Comparison of ENCODE assay signal across 9 cellular contexts in the genomic region with DNA sequence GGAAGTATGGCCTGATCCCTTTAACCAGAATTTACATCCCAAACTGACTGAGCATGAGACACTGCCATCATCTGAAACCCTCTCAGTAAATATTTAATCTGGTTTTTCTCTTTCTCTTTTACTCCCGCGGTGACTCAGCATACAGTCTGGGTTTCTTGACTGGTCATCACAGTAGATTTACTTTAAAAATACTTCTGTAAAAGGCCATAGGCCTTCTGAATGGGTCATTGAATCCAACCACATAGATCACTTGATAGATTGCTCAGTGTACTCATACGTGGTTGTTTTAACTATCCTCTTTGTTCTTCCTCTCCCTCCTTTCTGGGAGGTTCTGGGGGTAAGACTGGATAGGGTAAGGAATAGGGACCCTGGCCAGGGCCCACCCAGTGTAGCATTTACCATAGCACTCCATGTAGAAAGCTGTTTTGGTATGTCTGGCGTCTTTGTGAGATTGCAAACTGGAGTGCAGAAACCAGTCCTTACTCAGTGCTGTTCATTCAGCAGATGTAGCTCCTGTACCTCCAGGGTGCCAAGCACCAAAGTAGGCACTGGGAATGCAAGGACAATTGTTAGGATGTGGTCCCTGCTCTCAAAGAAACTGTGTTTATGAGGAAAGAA.
A peak's percentile ranks its signal among the peaks of the same experiment; 100 is the strongest.
DNase-seq lines count a peak whose midpoint lies in the region; ATAC-seq and TF ChIP-seq lines count a peak whose summit lies in the region.
"Had no signal": no experiment of that assay in that cellular context is flagged by ENCODE, and none has a peak within 500 bp of the region (broad histone marks: within the 10 kb centered on the region; RNA-seq: fewer than 3 reads in every experiment).

No MANE protein-coding gene starts in this region.

- no peaks in the 10 kb centered on the region for H3K27me3 ChIP-seq in thyroid gland
- H3K27me3 ChIP-seq in aorta (ENCODE audit: control insufficient read depth in 1 of 2, insufficient read depth in 2 of 2, low read length in 1 of 2) = no peaks in the 10 kb centered on the region

- no peak for TF ChIP-seq POLR2A in thyroid gland (IDR thresholded peaks at IDR 0.05)

- no peak overlapping the region for H3K4me3 ChIP-seq in cardiac fibroblast (replicated peaks in 1 of 2; ENCODE audit: low read depth in 2 of 2, low read length in 2 of 2)
- H3K4me3 ChIP-seq in thyroid gland (replicated peaks in 1 of 3) = no peak overlapping the region
- no peak overlapping the region for H3K4me3 ChIP-seq in aorta (ENCODE audit: low read length in 2 of 2)

- peaks cover 3 to 16% of the 10 kb centered on the region in 2 donors for H3K4me1 ChIP-seq in thyroid gland
- H3K4me1 ChIP-seq in aorta (ENCODE audit: control insufficient read depth in 1 of 2, insufficient read depth in 2 of 2, low read length in 2 of 2) = no peaks in the 10 kb centered on the region

- TF ChIP-seq CTCF in cardiac fibroblast (IDR thresholded peaks at IDR 0.05; ENCODE audit: low read depth, low read length) (no peak), thyroid gland (IDR thresholded peaks at IDR 0.05) (no peak)

- ATAC-seq in GM19467 (IDR thresholded peaks at IDR 0.05; ENCODE audit: unreplicated experiment) (peak; percentile 88), HG03159 (IDR thresholded peaks at IDR 0.05; ENCODE audit: unreplicated experiment) (peak; percentile 88), aorta (ENCODE audit: low FRiP score) (no peak)
- ATAC-seq: sciatic nerve had no signal

- intact Hi-C loops in thyroid gland (cut with DNase I) (no loop called here), aorta (cut with DNase I) (no loop called here)

- DNase-seq in cardiac fibroblast (ENCODE audit: low read depth in 2 of 2) (peak; percentile 21 to 75), thyroid gland (peak in 1 of 2 donors; percentile 20), NCI-H748 (lab: John Stamatoyannopoulos, UW; ENCODE audit: unreplicated experiment) (no peak), NCI-H748 treated with DMSO at 0.1 percent for 48 hours (lab: John Stamatoyannopoulos, UW) (no peak), aorta (no peak)
- DNase-seq: T1000 had no signal

- peak overlapping the region; percentile 45 to 74 (median 57) for H3K27ac ChIP-seq in thyroid gland
- H3K27ac ChIP-seq in aorta (ENCODE audit: low read depth in 1 of 2, low read length in 2 of 2) = no peak overlapping the region

- no peaks in the 10 kb centered on the region for H3K9me3 ChIP-seq in thyroid gland
- H3K9me3 ChIP-seq in aorta (ENCODE audit: control insufficient read depth, low read length) = no peaks in the 10 kb centered on the region

- WGBS in thyroid gland, 2 donors = 51 to 63% methylated on average over 4 of the region's 4 CpGs
- WGBS in aorta, 2 donors = 55 to 74% methylated on average over 4 of the region's 4 CpGs

- H3K36me3 ChIP-seq in thyroid gland = no peaks in the 10 kb centered on the region
- H3K36me3 ChIP-seq in aorta (ENCODE audit: control insufficient read depth in 1 of 2, insufficient read depth in 2 of 2, low read length in 1 of 2) = no peaks in the 10 kb centered on the region

Comparison
In these comparisons a context has a peak if more than half of its experiments do, and no peak if none do; other contexts are left out.
1. DNase-seq: peak in cardiac fibroblast (2 of 2); none in NCI-H748 (single experiment), NCI-H748 treated with DMSO at 0.1 percent for 48 hours (single experiment) and aorta (0 of 2).
2. H3K27ac ChIP-seq: peak in thyroid gland (3 of 3); none in aorta (0 of 2).